Comparison of ENCODE assay signal across 9 cellular contexts in the genomic region with DNA sequence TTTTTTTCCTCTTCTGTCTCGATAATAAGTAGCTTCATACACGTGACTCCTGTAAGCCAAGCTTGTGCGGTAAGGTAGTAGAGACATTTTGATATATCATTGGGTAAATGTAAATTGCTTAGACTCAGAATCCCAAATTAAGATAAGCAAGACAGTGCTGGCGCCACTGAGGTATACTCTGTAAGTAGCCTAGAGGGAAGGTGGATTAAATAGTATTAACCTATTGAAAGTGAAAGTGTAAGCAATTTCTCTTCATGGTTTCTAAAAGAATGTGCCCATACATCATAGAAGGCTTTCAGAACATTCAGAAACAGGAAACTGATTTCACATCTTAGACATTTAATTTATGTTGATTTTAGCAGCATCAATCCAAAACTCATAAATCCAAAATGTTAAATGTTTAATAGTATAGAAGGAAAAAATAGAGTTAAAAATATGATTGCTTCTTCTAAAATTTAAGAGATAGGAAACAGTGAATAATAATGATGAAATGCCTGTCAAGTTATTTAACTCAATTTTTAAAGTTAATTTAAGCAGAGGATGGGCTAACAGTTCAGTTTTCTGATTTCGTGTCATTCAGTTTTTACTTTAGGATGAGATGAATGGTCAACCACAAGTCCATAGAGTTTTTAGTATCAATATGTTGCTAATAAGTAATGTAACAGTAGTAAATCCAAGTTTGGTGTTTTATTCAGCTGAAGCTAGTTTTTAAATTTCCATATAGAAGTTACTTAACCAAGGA. TPM values are rescaled to one million over a fixed set of nuclear protein-coding genes. Genes with fewer than 3 reads are reported as not detected.
DNase-seq lines count a peak whose midpoint lies in the region; ATAC-seq and TF ChIP-seq lines count a peak whose summit lies in the region.
"Had no signal": no experiment of that assay in that cellular context is flagged by ENCODE, and none has a peak within 500 bp of the region (broad histone marks: within the 10 kb centered on the region; RNA-seq: fewer than 3 reads in every experiment).

No MANE protein-coding gene starts in this region.

- H2BK20ac ChIP-seq in IMR-90 (ENCODE audit: low read depth, low read length): no peak overlapping the region

- H3K4me1 Mint-ChIP-seq in Caco-2 (ENCODE audit: low read depth, unreplicated experiment): peaks cover 22% of the 10 kb centered on the region

- no peak overlapping the region for H2AFZ ChIP-seq in IMR-90 (replicated peaks; ENCODE audit: low read length, poor library complexity)

- no TSS peak for BruUV-seq in IMR-90 (replicated peaks; lab: Mats Ljungman, UMichigan)
- BruUV-seq in Caco-2 (replicated peaks; lab: Mats Ljungman, UMichigan): no TSS peak

- POLR2A ChIA-PET in IMR-90 (lab: Charles Lee; ENCODE audit: unreplicated experiment): no interaction called here
- POLR2A ChIA-PET in Caco-2 (lab: Charles Lee): no interaction called here

- ATAC-seq in GM21528 (IDR thresholded peaks at IDR 0.05; ENCODE audit: low FRiP score, unreplicated experiment) (peak; percentile 84), IMR-90 (ENCODE audit: low read depth) (no peak), left lung (no peak)

- no peak overlapping the region for H4K5ac ChIP-seq in IMR-90 (ENCODE audit: low read depth, low read length)

- no peaks in the 10 kb centered on the region for H4K20me1 ChIP-seq in IMR-90 (ENCODE audit: insufficient read depth, low read length)

- dilution Hi-C loops in IMR-90 (cut with HindIII; ENCODE audit: low sequenced_read_pairs, unreplicated experiment): no loop called here

- no peak overlapping the region for H3K14ac ChIP-seq in IMR-90 (replicated peaks; ENCODE audit: low read depth, low read length)

- H3K27ac Mint-ChIP-seq in Caco-2 (ENCODE audit: unreplicated experiment): no peak overlapping the region

- H3K36me3 Mint-ChIP-seq in Caco-2 (ENCODE audit: insufficient read depth, unreplicated experiment): no peaks in the 10 kb centered on the region
- H3K36me3 Mint-ChIP-seq: mesothelial cell of epicardium had no signal

- no peak overlapping the region for H2AK5ac ChIP-seq in IMR-90 (ENCODE audit: low read depth, low read length)

- no peak overlapping the region for H3K4ac ChIP-seq in IMR-90 (ENCODE audit: low read depth, low read length)

- no CpG with 5 or more reads among the region's 5 CpGs for WGBS in IMR-90 (ENCODE audit: extremely low coverage in 2 of 2, insufficient read length in 1 of 2), 2 experiments
- WGBS in esophagus muscularis mucosa: 67% methylated on average over 5 of the region's 5 CpGs

- no peak overlapping the region for H2BK15ac ChIP-seq in IMR-90 (ENCODE audit: low read depth, low read length)

- H3K56ac ChIP-seq in IMR-90 (ENCODE audit: extremely low read depth, insufficient read depth, low read length): no peak overlapping the region

- no peak overlapping the region for H2AK9ac ChIP-seq in IMR-90 (replicated peaks; ENCODE audit: low read depth, low read length, poor library complexity)

- no peak for TF ChIP-seq POLR2A in IMR-90 (IDR thresholded peaks at IDR 0.05; ENCODE audit: low read depth, low read length)
- no peak for TF ChIP-seq POLR2A in esophagus muscularis mucosa (IDR thresholded peaks at IDR 0.05; ENCODE audit: low read depth)

- H2BK5ac ChIP-seq in IMR-90 (ENCODE audit: low read depth, low read length, poor library complexity, severe bottlenecking): no peak overlapping the region

- H3K4me1 ChIP-seq in IMR-90 (ENCODE audit: control insufficient read depth, insufficient read depth, low read length) (no peaks in the 10 kb centered on the region), esophagus muscularis mucosa (peaks cover 0 to 9% (median 0%) of the 10 kb centered on the region in 4 donors), left lung (no peaks in the 10 kb centered on the region), Caco-2 (peaks cover 7% of the 10 kb centered on the region)

- H2BK120ac ChIP-seq in IMR-90 (ENCODE audit: low read depth, low read length): no peak overlapping the region

- H3K27me3 ChIP-seq in IMR-90 (ENCODE audit: control insufficient read depth, insufficient read depth, low read length) (no peaks in the 10 kb centered on the region), esophagus muscularis mucosa (no peaks in the 10 kb centered on the region), left lung (no peaks in the 10 kb centered on the region), Caco-2 (replicated peaks; ENCODE audit: control insufficient read depth, insufficient read depth, low read length) (no peaks in the 10 kb centered on the region)

- H3K27ac ChIP-seq in IMR-90 (ENCODE audit: insufficient read depth, low read length) (no peak overlapping the region), esophagus muscularis mucosa (replicated peaks in 1 of 4) (no peak overlapping the region), left lung (no peak overlapping the region)

- no peak overlapping the region for H3K18ac ChIP-seq in IMR-90 (ENCODE audit: low read depth, low read length)

- H3K9me3 ChIP-seq in IMR-90 (ENCODE audit: control insufficient read depth, insufficient read depth, low read length) (no peaks in the 10 kb centered on the region), esophagus muscularis mucosa (no peaks in the 10 kb centered on the region), left lung (no peaks in the 10 kb centered on the region), Caco-2 (no peaks in the 10 kb centered on the region)

- H3K27me3 Mint-ChIP-seq in Caco-2 (ENCODE audit: insufficient read depth, unreplicated experiment): no peaks in the 10 kb centered on the region

- no peak overlapping the region for H3K23ac ChIP-seq in IMR-90 (ENCODE audit: low read depth, low read length)

- H3K9me3 Mint-ChIP-seq in Caco-2 (ENCODE audit: unreplicated experiment): no peaks in the 10 kb centered on the region

- TF ChIP-seq EP300 in esophagus muscularis mucosa (IDR thresholded peaks at IDR 0.05): no peak

- in situ Hi-C loops in IMR-90 (cut with MboI; ENCODE audit: low sequenced_read_pairs): loop anchor here (5.0 to 25.0 kb wide), 2 partner anchors 486 to 1251 kb away; no protein-coding TSS in a partner anchor

- no peak overlapping the region for H4K91ac ChIP-seq in IMR-90 (ENCODE audit: insufficient read depth, low read depth, low read length)

- H3K9ac ChIP-seq in IMR-90 (ENCODE audit: low read depth, low read length): no peak overlapping the region

- CTCF ChIA-PET in IMR-90 (lab: Yijun Ruan, JAX) (interaction anchor here (0.8 to 1.0 kb wide), 2 partner anchors 9 to 486 kb away, joined by 4 read pairs; no protein-coding TSS in a partner anchor), Caco-2 (lab: Charles Lee) (interaction anchor here (1.9 kb wide), 1 partner anchor 21 kb away, joined by 26 read pairs; no protein-coding TSS in a partner anchor)

- H3K36me3 ChIP-seq in IMR-90 (ENCODE audit: control insufficient read depth, insufficient read depth, low read length) (no peaks in the 10 kb centered on the region), esophagus muscularis mucosa (no peaks in the 10 kb centered on the region), left lung (no peaks in the 10 kb centered on the region), Caco-2 (ENCODE audit: control insufficient read depth, insufficient read depth, low read length) (no peaks in the 10 kb centered on the region)

- intact Hi-C loops in IMR-90 (cut with micrococcal nuclease) (loop anchor here (10.0 kb wide), 1 partner anchor 1259 kb away; no protein-coding TSS in a partner anchor), esophagus muscularis mucosa (cut with DNase I) (loop anchor here (2.0 to 10.0 kb wide), 2 partner anchors 129 to 487 kb away; no protein-coding TSS in a partner anchor), left lung (cut with DNase I) (loop anchor here in 1 of 2 donors (10.0 kb wide), 1 partner anchor 489 kb away; no protein-coding TSS in a partner anchor), Caco-2 (cut with micrococcal nuclease; ENCODE audit: unreplicated experiment) (no loop called here)

- no peak for TF ChIP-seq RAD21 in IMR-90 (IDR thresholded peaks at IDR 0.05; ENCODE audit: low read length)

- no peak overlapping the region for H4K8ac ChIP-seq in IMR-90 (ENCODE audit: low read depth in 2 of 2, low read length in 2 of 2)

- no peak overlapping the region for H3K4me3 Mint-ChIP-seq in Caco-2 (ENCODE audit: unreplicated experiment)
- H3K4me3 Mint-ChIP-seq: mesothelial cell of epicardium had no signal

- H3K79me1 ChIP-seq in IMR-90 (ENCODE audit: low read depth in 1 of 2, low read length in 2 of 2): no peaks in the 10 kb centered on the region

- no peak overlapping the region for H3K4me3 ChIP-seq in IMR-90 (ENCODE audit: insufficient read depth, low read depth, low read length)
- peak overlapping the region in 3 of 4 donors; percentile 4 to 19 (median 4) for H3K4me3 ChIP-seq in esophagus muscularis mucosa
- H3K4me3 ChIP-seq in left lung: peak overlapping the region in 1 of 2 donors; percentile 15
- no peak overlapping the region for H3K4me3 ChIP-seq in Caco-2 (ENCODE audit: low read depth, low read length)

- H3K9me1 ChIP-seq in IMR-90 (ENCODE audit: insufficient read depth, low read length): no peaks in the 10 kb centered on the region

- no peak overlapping the region; the same call in 1 of the 2 replicates for H3K4me2 ChIP-seq in IMR-90 (ENCODE audit: low read depth, low read length)

- TF ChIP-seq CTCF in IMR-90 (conservative IDR thresholded peaks at IDR 0.05; ENCODE audit: low read depth, low read length): no peak
- no peak for TF ChIP-seq CTCF in esophagus muscularis mucosa (IDR thresholded peaks at IDR 0.05)
- no peak for TF ChIP-seq CTCF in left lung (IDR thresholded peaks at IDR 0.05)
- TF ChIP-seq CTCF in Caco-2 (IDR thresholded peaks at IDR 0.05; ENCODE audit: insufficient read depth in 1 of 2, low read depth in 1 of 2, low read length in 1 of 2, severe bottlenecking in 1 of 2, unreplicated experiment in 1 of 2): no peak

- DNase-seq in EL: peak; percentile 21
- DNase-seq in IMR-90: peak; percentile 0
- DNase-seq in esophagus muscularis mucosa (ENCODE audit: extremely low spot score): no peak
- DNase-seq in left lung: no peak
- no peak for DNase-seq in SIG-M5 treated with dmso at 0.1 percent for 504 hours (lab: John Stamatoyannopoulos, UW; ENCODE audit: unreplicated experiment)
- DNase-seq in Caco-2: no peak
- DNase-seq in NCI-H510A (lab: John Stamatoyannopoulos, UW): no peak

TF ChIP-seq in IMR-90, 13 proteins besides CTCF, POLR2A, EP300 and RAD21 (continues in another document):
- TF ChIP-seq RCOR1 (IDR thresholded peaks at IDR 0.05; ENCODE audit: insufficient replicate concordance, low read length): no peak
- TF ChIP-seq, protein P1, sequence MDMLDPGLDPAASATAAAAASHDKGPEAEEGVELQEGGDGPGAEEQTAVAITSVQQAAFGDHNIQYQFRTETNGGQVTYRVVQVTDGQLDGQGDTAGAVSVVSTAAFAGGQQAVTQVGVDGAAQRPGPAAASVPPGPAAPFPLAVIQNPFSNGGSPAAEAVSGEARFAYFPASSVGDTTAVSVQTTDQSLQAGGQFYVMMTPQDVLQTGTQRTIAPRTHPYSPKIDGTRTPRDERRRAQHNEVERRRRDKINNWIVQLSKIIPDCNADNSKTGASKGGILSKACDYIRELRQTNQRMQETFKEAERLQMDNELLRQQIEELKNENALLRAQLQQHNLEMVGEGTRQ (IDR thresholded peaks at IDR 0.05; ENCODE audit: low read depth, low read length): no peak

RNA-seq across cellular contexts. Expression of gene LRRC72, which starts 36.8 kb away (rescaled TPM):
- total RNA-seq in IMR-90 (2012; rRNA removed): not detected in 2 replicates
- not detected in 2 replicates for polyA plus RNA-seq in IMR-90 (2012; rRNA removed)
- polyA plus RNA-seq in IMR-90 (2012; cell fraction: cytosol; rRNA removed): not detected in 2 replicates
- polyA plus RNA-seq in IMR-90 (2012; cell fraction: nucleus; rRNA removed; ENCODE audit: low replicate concordance): not detected in 2 replicates
- total RNA-seq in esophagus muscularis mucosa: not detected
- not detected for total RNA-seq in left lung
- not detected in 2 replicates for total RNA-seq in Caco-2 (2022)
- total RNA-seq: mesothelial cell of epicardium had no signal

Comparison
In these comparisons a context has a peak if more than half of its experiments do, and no peak if none do; other contexts are left out.
1. DNase-seq: peak in EL (single experiment) and IMR-90 (single experiment); none in esophagus muscularis mucosa (single experiment), left lung (0 of 2), SIG-M5 treated with dmso at 0.1 percent for 504 hours (single experiment), Caco-2 (0 of 2) and NCI-H510A (single experiment).
2. H3K4me3 ChIP-seq: peak in esophagus muscularis mucosa (3 of 4); none in IMR-90 (single experiment) and Caco-2 (single experiment).